Comparison of ENCODE assay signal across 1 cellular context in the genomic region with DNA sequence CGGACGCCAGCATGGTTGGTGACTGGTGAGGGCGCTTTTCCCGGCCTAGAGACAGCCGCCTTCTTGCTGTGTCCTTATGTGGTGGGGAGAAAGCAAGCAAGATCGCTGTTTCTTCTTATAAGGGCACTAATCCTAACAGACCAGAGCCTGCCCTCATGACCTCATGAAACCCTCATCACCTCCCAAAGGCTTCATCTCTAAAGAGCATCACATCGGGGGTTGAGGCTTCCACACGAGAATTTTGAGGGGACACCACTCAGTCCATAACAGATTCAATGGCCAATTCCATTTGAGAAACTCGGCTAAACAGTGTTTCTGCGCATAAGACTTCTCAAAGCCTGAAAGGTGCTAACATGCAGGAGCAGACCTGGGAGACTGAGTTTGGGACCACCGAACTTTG.
TF ChIP-seq lines count a peak whose summit lies in the region.

No MANE protein-coding gene starts in this region.

TF ChIP-seq in IMR-90, 13 proteins besides CTCF, POLR2A, EP300 and RAD21 (continued from another document):
- TF ChIP-seq CHD1 (IDR thresholded peaks at IDR 0.05; ENCODE audit: low read depth, low read length) (no peak), SMC3 (IDR thresholded peaks at IDR 0.05; ENCODE audit: low read depth, low read length) (no peak), MAZ (IDR thresholded peaks at IDR 0.05; ENCODE audit: borderline replicate concordance, low read depth, low read length) (no peak)
- TF ChIP-seq, protein P1, sequence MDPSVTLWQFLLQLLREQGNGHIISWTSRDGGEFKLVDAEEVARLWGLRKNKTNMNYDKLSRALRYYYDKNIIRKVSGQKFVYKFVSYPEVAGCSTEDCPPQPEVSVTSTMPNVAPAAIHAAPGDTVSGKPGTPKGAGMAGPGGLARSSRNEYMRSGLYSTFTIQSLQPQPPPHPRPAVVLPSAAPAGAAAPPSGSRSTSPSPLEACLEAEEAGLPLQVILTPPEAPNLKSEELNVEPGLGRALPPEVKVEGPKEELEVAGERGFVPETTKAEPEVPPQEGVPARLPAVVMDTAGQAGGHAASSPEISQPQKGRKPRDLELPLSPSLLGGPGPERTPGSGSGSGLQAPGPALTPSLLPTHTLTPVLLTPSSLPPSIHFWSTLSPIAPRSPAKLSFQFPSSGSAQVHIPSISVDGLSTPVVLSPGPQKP (IDR thresholded peaks at IDR 0.05; ENCODE audit: borderline replicate concordance, low read depth, low read length): no peak
- TF ChIP-seq, protein P2, sequence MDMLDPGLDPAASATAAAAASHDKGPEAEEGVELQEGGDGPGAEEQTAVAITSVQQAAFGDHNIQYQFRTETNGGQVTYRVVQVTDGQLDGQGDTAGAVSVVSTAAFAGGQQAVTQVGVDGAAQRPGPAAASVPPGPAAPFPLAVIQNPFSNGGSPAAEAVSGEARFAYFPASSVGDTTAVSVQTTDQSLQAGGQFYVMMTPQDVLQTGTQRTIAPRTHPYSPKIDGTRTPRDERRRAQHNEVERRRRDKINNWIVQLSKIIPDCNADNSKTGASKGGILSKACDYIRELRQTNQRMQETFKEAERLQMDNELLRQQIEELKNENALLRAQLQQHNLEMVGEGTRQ (IDR thresholded peaks at IDR 0.05; ENCODE audit: low read depth, low read length): no peak
